ENCODE assay signal across 1 cellular context in the genomic region with DNA sequence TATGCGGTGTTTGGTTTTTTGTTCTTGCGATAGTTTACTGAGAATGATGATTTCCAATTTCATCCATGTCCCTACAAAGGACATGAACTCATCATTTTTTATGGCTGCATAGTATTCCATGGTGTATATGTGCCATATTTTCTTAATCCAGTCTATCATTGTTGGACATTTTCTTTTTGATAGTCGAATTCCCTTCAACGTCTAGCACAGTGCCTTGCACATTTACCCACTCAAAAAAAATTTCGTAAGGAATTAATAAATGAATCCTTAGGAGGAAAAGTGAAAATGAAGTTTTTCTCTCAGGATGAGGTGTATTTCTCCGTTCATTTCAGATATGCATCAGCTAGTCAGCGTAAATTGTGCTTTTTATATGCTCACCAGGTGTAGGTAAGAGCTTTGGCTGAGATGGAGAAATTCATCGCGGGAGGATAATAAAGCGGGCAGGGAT.
TF ChIP-seq lines count a peak whose summit lies in the region.

No MANE protein-coding gene starts in this region.

TF ChIP-seq in liver, 16 proteins besides CTCF, POLR2A, EP300 and RAD21:
- TF ChIP-seq, protein P1, sequence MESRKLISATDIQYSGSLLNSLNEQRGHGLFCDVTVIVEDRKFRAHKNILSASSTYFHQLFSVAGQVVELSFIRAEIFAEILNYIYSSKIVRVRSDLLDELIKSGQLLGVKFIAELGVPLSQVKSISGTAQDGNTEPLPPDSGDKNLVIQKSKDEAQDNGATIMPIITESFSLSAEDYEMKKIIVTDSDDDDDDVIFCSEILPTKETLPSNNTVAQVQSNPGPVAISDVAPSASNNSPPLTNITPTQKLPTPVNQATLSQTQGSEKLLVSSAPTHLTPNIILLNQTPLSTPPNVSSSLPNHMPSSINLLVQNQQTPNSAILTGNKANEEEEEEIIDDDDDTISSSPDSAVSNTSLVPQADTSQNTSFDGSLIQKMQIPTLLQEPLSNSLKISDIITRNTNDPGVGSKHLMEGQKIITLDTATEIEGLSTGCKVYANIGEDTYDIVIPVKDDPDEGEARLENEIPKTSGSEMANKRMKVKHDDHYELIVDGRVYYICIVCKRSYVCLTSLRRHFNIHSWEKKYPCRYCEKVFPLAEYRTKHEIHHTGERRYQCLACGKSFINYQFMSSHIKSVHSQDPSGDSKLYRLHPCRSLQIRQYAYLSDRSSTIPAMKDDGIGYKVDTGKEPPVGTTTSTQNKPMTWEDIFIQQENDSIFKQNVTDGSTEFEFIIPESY (IDR thresholded peaks at IDR 0.05): peak; percentile 56
